ENCODE assay signal across 8 cellular contexts in the genomic region with DNA sequence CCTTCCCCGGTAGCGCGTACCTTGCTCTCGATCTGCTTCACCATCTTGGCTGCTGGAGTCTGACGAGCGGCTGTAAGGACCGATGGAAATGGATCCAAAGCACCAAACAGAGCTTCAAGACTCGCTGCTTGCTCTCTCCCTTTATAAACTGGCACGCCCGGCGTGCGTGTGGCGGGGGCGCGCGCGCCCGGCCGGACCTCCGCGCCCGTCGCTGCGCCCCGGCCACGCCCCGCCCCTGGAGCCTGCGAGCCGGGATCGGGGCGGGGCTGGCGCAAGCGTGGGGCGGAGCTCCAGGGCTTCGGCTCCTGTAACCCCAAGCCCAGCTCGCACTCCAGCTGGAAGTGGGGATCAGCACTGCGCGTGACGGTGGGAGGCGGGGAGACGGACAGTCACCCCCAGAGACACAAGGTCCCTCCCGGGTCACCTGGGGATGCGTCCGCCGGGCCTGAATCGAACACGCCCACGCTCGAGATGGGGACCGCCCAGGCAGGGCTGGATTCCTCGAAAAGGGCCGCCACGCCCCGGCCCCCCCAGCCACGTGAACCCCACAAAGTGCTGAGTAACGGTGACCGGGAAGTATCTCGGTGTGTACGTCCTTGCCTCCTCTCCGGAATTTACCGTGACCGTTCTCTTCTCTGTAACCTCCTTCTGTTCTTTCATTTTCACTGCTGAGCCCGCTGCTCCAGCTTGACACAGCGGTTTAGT. TPM values are rescaled to one million over a fixed set of nuclear protein-coding genes. Genes with fewer than 3 reads are reported as not detected.
DNase-seq lines count a peak whose midpoint lies in the region; ATAC-seq and TF ChIP-seq lines count a peak whose summit lies in the region.

A gene (minus strand): TSS at position 116 of the 705 bp plus-strand sequence. CDS start 72 bp downstream, at position 44.

- intact Hi-C loops in right lobe of liver (cut with DNase I) = no loop called here

- TF ChIP-seq CTCF in C4-2B (conservative IDR thresholded peaks at IDR 0.05) (no peak), right lobe of liver (IDR thresholded peaks at IDR 0.05) (no peak)

- 0% methylated on average over 3 of the region's 64 CpGs for WGBS in right lobe of liver (ENCODE audit: insufficient coverage, low coverage, low lambda C conversion rate, missing lambda C conversion rate)

- H3K4me3 ChIP-seq in right lobe of liver = peak within 1 kb of the TSS; percentile 86 to 95 (median 89)

- peak; percentile 96 for TF ChIP-seq POLR2A in right lobe of liver (IDR thresholded peaks at IDR 0.05)

- no peaks in the 10 kb centered on the region for H3K36me3 ChIP-seq in right lobe of liver

- peak within 1 kb of the TSS; percentile 95 for H3K27ac ChIP-seq in C4-2B
- H3K27ac ChIP-seq in right lobe of liver = peak within 1 kb of the TSS; percentile 89 to 96 (median 94)

- peaks cover 0 to 47% (median 8%) of the 10 kb centered on the region in 4 donors for H3K4me1 ChIP-seq in right lobe of liver

- no peaks in the 10 kb centered on the region for H3K27me3 ChIP-seq in right lobe of liver

- no peaks in the 10 kb centered on the region for H3K9me3 ChIP-seq in right lobe of liver

- peak; percentile 91 for DNase-seq in NCI-H748 (lab: John Stamatoyannopoulos, UW; ENCODE audit: unreplicated experiment)
- peak; percentile 75 to 80 for DNase-seq in activated CD4-positive, alpha-beta T cell treated with anti-CD3 and anti-CD28 coated beads, Interleukin-2, amount 50 U/mL, for 4 hours
- DNase-seq in dermis blood vessel endothelial cell = peak; percentile 90
- DNase-seq in right lobe of liver = peak; percentile 93 to 94 (median 93)
- DNase-seq in stimulated activated CD4-positive, alpha-beta T cell treated with anti-CD3 and anti-CD28 coated beads, Interleukin-4, amount 100 ng/mL, for 24 hours = peak; percentile 90

- ATAC-seq in GM19351 (IDR thresholded peaks at IDR 0.05; ENCODE audit: unreplicated experiment) = peak; percentile 62
- ATAC-seq in HG03520 (IDR thresholded peaks at IDR 0.05; ENCODE audit: unreplicated experiment) = peak; percentile 64
- ATAC-seq in right lobe of liver = peak; percentile 80 to 93 (median 86)

RNA-seq across cellular contexts. Expression of the gene that starts here (rescaled TPM):
- total RNA-seq in dermis blood vessel endothelial cell = 175 and 204 TPM in 2 replicates
- 100 to 1,000 TPM; 125 to 287 (median 216) TPM for total RNA-seq in right lobe of liver

Comparison
In these comparisons a context has a peak if more than half of its experiments do, and no peak if none do; other contexts are left out.
1. Peak in every context shown above with its lines: DNase-seq, ATAC-seq, H3K4me3 ChIP-seq and H3K27ac ChIP-seq.